ENCODE assay signal across 9 cellular contexts in genomic region chr20:49501917-49502316, GRCh38. TPM values are rescaled to one million over a fixed set of nuclear protein-coding genes. Genes with fewer than 3 reads are reported as not detected.
DNase-seq lines count a peak whose midpoint lies in the region; ATAC-seq and TF ChIP-seq lines count a peak whose summit lies in the region.
"Had no signal": no experiment of that assay in that cellular context is flagged by ENCODE, and none has a peak within 500 bp of the region (broad histone marks: within the 10 kb centered on the region; RNA-seq: fewer than 3 reads in every experiment).

No MANE protein-coding gene starts in this region.

- 62 to 90% (median 71%) methylated on average over 3 of the region's 3 CpGs for WGBS in psoas muscle, 3 donors

- intact Hi-C loops in psoas muscle (cut with DNase I): no loop called here

- H3K4me1 ChIP-seq in psoas muscle: no peaks in the 10 kb centered on the region

- peaks cover 0 to 3% (median 0%) of the 10 kb centered on the region in 3 donors for H3K27me3 ChIP-seq in psoas muscle (ENCODE audit: insufficient read depth in 3 of 3, low read length in 2 of 3)
- H3K27me3 ChIP-seq: ascending aorta had no signal

- H3K9me3 ChIP-seq in psoas muscle: no peaks in the 10 kb centered on the region
- H3K9me3 ChIP-seq: ascending aorta had no signal

- no peak overlapping the region for H3K4me3 ChIP-seq in psoas muscle
- H3K4me3 ChIP-seq: ascending aorta had no signal

- no peaks in the 10 kb centered on the region for H3K36me3 ChIP-seq in psoas muscle (ENCODE audit: insufficient read depth in 1 of 2, low read depth in 1 of 2)

- ATAC-seq in psoas muscle (peak in 3 of 4 donors; percentile 40 to 73 (median 65)), GM18519 (IDR thresholded peaks at IDR 0.05; ENCODE audit: low FRiP score, unreplicated experiment) (no peak), GM21360 (IDR thresholded peaks at IDR 0.05; ENCODE audit: unreplicated experiment) (no peak), HG02938 (IDR thresholded peaks at IDR 0.05; ENCODE audit: unreplicated experiment) (no peak)

- DNase-seq in NCI-H2227 (lab: John Stamatoyannopoulos, UW; ENCODE audit: unreplicated experiment) (peak; percentile 33), NCI-H2227 treated with DMSO at 0.1 percent for 48 hours (lab: John Stamatoyannopoulos, UW) (no peak), NCI-H2171 treated with DMSO at 0.1 percent for 48 hours (lab: John Stamatoyannopoulos, UW) (peak; percentile 68), cerebellar cortex (ENCODE audit: low spot score) (peak; percentile 27), psoas muscle (peak in 1 of 2 donors; percentile 9)

- H3K27ac ChIP-seq in psoas muscle: no peak overlapping the region
- H3K27ac ChIP-seq: ascending aorta had no signal

- TF ChIP-seq CTCF in psoas muscle (IDR thresholded peaks at IDR 0.05): no peak

RNA-seq across cellular contexts. Expression of gene KCNB1, which starts 19.4 kb away (rescaled TPM):
- total RNA-seq in psoas muscle: 10 to 100 TPM in 2 of 4 donors, 1 to 10 TPM in 2; 5.3 to 44.0 (median 15.6) TPM
- 1 to 10 TPM; 1.8 to 3.2 (median 2.5) TPM for polyA plus RNA-seq in psoas muscle
- total RNA-seq: ascending aorta had no signal

Comparison
In these comparisons a context has a peak if more than half of its experiments do, and no peak if none do; other contexts are left out.
1. ATAC-seq: peak in psoas muscle (3 of 4); none in GM18519 (single experiment), GM21360 (single experiment) and HG02938 (single experiment).